12 cellular contexts compared by ENCODE assay signal in genomic region chr4:41143721-41144379, GRCh38.
A peak's percentile ranks its signal among the peaks of the same experiment; 100 is the strongest.
DNase-seq lines count a peak whose midpoint lies in the region; ATAC-seq and TF ChIP-seq lines count a peak whose summit lies in the region.
"Had no signal": no experiment of that assay in that cellular context is flagged by ENCODE, and none has a peak within 500 bp of the region (broad histone marks: within the 10 kb centered on the region; RNA-seq: fewer than 3 reads in every experiment).

No MANE protein-coding gene starts in this region.

- POLR2A ChIA-PET in activated CD4-positive, alpha-beta memory T cell treated with anti-CD3 and anti-CD28 coated beads, Interleukin-2, amount 10 ng/mL, durations not matched to agents 7 days and 5 days (lab: Charles Lee): interaction anchor here (0.6 kb wide), 1 partner anchor 912 kb away, joined by 4 read pairs; no protein-coding TSS in a partner anchor

- no peaks in the 10 kb centered on the region for H3K36me3 ChIP-seq in adrenal gland (replicated peaks in 1 of 2)

- TF ChIP-seq CTCF in adrenal gland (IDR thresholded peaks at IDR 0.05) (no peak), foreskin keratinocyte (conservative IDR thresholded peaks at IDR 0.05) (no peak)

- no peaks in the 10 kb centered on the region for H3K27me3 Mint-ChIP-seq in activated CD4-positive, alpha-beta memory T cell treated with anti-CD3 and anti-CD28 coated beads, Interleukin-2, amount 10 ng/mL, durations not matched to agents 7 days and 5 days

- no peak for ATAC-seq in foreskin keratinocyte
- ATAC-seq in GM19023 (IDR thresholded peaks at IDR 0.05; ENCODE audit: unreplicated experiment): no peak

- no peaks in the 10 kb centered on the region for H3K27me3 ChIP-seq in adrenal gland
- no peaks in the 10 kb centered on the region for H3K27me3 ChIP-seq in foreskin keratinocyte

- CTCF ChIA-PET in activated CD4-positive, alpha-beta memory T cell treated with anti-CD3 and anti-CD28 coated beads, Interleukin-2, amount 10 ng/mL, durations not matched to agents 7 days and 5 days (lab: Charles Lee): no interaction called here

- H3K27ac Mint-ChIP-seq in activated CD4-positive, alpha-beta memory T cell treated with anti-CD3 and anti-CD28 coated beads, Interleukin-2, amount 10 ng/mL, durations not matched to agents 7 days and 5 days: no peak overlapping the region

- intact Hi-C loops in adrenal gland (cut with DNase I): loop anchor here in 1 of 2 donors (10.0 kb wide), 1 partner anchor 51 kb away; no protein-coding TSS in a partner anchor

- TF ChIP-seq POLR2A in adrenal gland (IDR thresholded peaks at IDR 0.05): no peak

- H3K9me3 Mint-ChIP-seq in activated CD4-positive, alpha-beta memory T cell treated with anti-CD3 and anti-CD28 coated beads, Interleukin-2, amount 10 ng/mL, durations not matched to agents 7 days and 5 days: no peaks in the 10 kb centered on the region

- H3K4me1 ChIP-seq in adrenal gland (replicated peaks in 1 of 2): peaks cover 29 to 37% of the 10 kb centered on the region in 2 donors
- peaks cover 59% of the 10 kb centered on the region for H3K4me1 ChIP-seq in foreskin keratinocyte

- no peaks in the 10 kb centered on the region for H3K36me3 Mint-ChIP-seq in activated CD4-positive, alpha-beta memory T cell treated with anti-CD3 and anti-CD28 coated beads, Interleukin-2, amount 10 ng/mL, durations not matched to agents 7 days and 5 days (ENCODE audit: low read depth)

- no peak overlapping the region for H3K4me3 ChIP-seq in adrenal gland

- DNase-seq in Ammon's horn (ENCODE audit: low spot score): peak; percentile 29
- DNase-seq in adrenal gland: no peak
- DNase-seq in foreskin keratinocyte: no peak
- peak; percentile 63 for DNase-seq in pons (ENCODE audit: low spot score)
- DNase-seq in NCI-H1105 (lab: John Stamatoyannopoulos, UW): no peak
- DNase-seq in activated CD4-positive, alpha-beta memory T cell treated with anti-CD3 and anti-CD28 coated beads, Interleukin-2, amount 10 ng/mL, durations not matched to agents 7 days and 5 days: no peak
- DNase-seq in AG08395 (ENCODE audit: low spot score): no peak
- DNase-seq: activated CD8-positive, alpha-beta memory T cell treated with anti-CD3 and anti-CD28 coated beads for 24 hours; cortex of kidney; NCI-H1694; stimulated activated CD4-positive, alpha-beta T cell treated with anti-CD3 and anti-CD28 coated beads, Interleukin-1b, Interleukin-23, amount 100 ng/mL, for 48 hours had no signal

- no peaks in the 10 kb centered on the region for H3K9me3 ChIP-seq in adrenal gland (replicated peaks in 1 of 3)

- H3K4me1 Mint-ChIP-seq in activated CD4-positive, alpha-beta memory T cell treated with anti-CD3 and anti-CD28 coated beads, Interleukin-2, amount 10 ng/mL, durations not matched to agents 7 days and 5 days: no peaks in the 10 kb centered on the region

- 66 to 85% (median 69%) methylated on average over 6 of the region's 6 CpGs for WGBS in adrenal gland, 4 donors

- H3K4me3 Mint-ChIP-seq in activated CD4-positive, alpha-beta memory T cell treated with anti-CD3 and anti-CD28 coated beads, Interleukin-2, amount 10 ng/mL, durations not matched to agents 7 days and 5 days: no peak overlapping the region

- H3K27ac ChIP-seq in adrenal gland (peak overlapping the region in 3 of 5 donors; percentile 46 to 78 (median 64)), foreskin keratinocyte (peak overlapping the region; percentile 79)

Comparison
In these comparisons a context has a peak if more than half of its experiments do, and no peak if none do; other contexts are left out.
1. DNase-seq: peak in Ammon's horn (single experiment) and pons (single experiment); none in adrenal gland (0 of 7), foreskin keratinocyte (0 of 2), NCI-H1105 (single experiment), activated CD4-positive, alpha-beta memory T cell treated with anti-CD3 and anti-CD28 coated beads, Interleukin-2, amount 10 ng/mL, durations not matched to agents 7 days and 5 days (single experiment) and AG08395 (single experiment).